1 cellular context compared by ENCODE assay signal in genomic region chr17:49226771-49227435, GRCh38.
TF ChIP-seq lines count a peak whose summit lies in the region.

No MANE protein-coding gene starts in this region.

TF ChIP-seq in GM12878, 131 proteins besides CTCF, POLR2A, EP300 and RAD21:
- TF ChIP-seq ATF2 (IDR thresholded peaks at IDR 0.05; ENCODE audit: low read length): peak; percentile 12; the same call in 1 of the 2 replicates
- no peak for TF ChIP-seq SMAD1 (IDR thresholded peaks at IDR 0.05; ENCODE audit: low read depth, partially characterized antibody)
- TF ChIP-seq RB1 (IDR thresholded peaks at IDR 0.05; ENCODE audit: borderline replicate concordance): no peak
- TF ChIP-seq, protein P1, sequence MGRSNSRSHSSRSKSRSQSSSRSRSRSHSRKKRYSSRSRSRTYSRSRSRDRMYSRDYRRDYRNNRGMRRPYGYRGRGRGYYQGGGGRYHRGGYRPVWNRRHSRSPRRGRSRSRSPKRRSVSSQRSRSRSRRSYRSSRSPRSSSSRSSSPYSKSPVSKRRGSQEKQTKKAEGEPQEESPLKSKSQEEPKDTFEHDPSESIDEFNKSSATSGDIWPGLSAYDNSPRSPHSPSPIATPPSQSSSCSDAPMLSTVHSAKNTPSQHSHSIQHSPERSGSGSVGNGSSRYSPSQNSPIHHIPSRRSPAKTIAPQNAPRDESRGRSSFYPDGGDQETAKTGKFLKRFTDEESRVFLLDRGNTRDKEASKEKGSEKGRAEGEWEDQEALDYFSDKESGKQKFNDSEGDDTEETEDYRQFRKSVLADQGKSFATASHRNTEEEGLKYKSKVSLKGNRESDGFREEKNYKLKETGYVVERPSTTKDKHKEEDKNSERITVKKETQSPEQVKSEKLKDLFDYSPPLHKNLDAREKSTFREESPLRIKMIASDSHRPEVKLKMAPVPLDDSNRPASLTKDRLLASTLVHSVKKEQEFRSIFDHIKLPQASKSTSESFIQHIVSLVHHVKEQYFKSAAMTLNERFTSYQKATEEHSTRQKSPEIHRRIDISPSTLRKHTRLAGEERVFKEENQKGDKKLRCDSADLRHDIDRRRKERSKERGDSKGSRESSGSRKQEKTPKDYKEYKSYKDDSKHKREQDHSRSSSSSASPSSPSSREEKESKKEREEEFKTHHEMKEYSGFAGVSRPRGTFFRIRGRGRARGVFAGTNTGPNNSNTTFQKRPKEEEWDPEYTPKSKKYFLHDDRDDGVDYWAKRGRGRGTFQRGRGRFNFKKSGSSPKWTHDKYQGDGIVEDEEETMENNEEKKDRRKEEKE (IDR thresholded peaks at IDR 0.05): no peak
- no peak for TF ChIP-seq ZBTB11 (CRISPR knock-in tag; IDR thresholded peaks at IDR 0.05)
- peak; percentile 80; the same call in 1 of the 2 replicates for TF ChIP-seq MTA3 (IDR thresholded peaks at IDR 0.05; ENCODE audit: borderline replicate concordance, low read length)
